29 cellular contexts compared by ENCODE assay signal in genomic region chr17:81128774-81129173, GRCh38. TPM values are rescaled to one million over a fixed set of nuclear protein-coding genes. Genes with fewer than 3 reads are reported as not detected.
A peak's percentile ranks its signal among the peaks of the same experiment; 100 is the strongest.
DNase-seq lines count a peak whose midpoint lies in the region; ATAC-seq lines count a peak whose summit lies in the region.
"Had no signal": no experiment of that assay in that cellular context is flagged by ENCODE, and none has a peak within 500 bp of the region (broad histone marks: within the 10 kb centered on the region; RNA-seq: fewer than 3 reads in every experiment).

No MANE protein-coding gene starts in this region.

- no peaks in the 10 kb centered on the region for H3K27me3 Mint-ChIP-seq in activated CD4-positive, alpha-beta T cell treated with anti-CD3 and anti-CD28 coated beads, Interleukin-2, amount 10 ng/mL, durations not matched to agents 7 days and 5 days
- H3K27me3 Mint-ChIP-seq: effector memory CD8-positive, alpha-beta T cell; natural killer cell treated with Interleukin-12 subunit alpha and Interleukin-12 subunit beta and Interleukin-15 and Interleukin-18, amount 100 ng/mL, for 72 hours had no signal

- ATAC-seq in GM18867 (IDR thresholded peaks at IDR 0.05; ENCODE audit: unreplicated experiment): no peak
- ATAC-seq: activated T-cell treated with anti-CD3 and anti-CD28 coated beads, Interleukin-2, amount 50 U/mL, for 72 hours; effector memory CD8-positive, alpha-beta T cell; mucosa of descending colon; natural killer cell treated with Interleukin-12 subunit alpha and Interleukin-12 subunit beta and Interleukin-15 and Interleukin-18, amount 100 ng/mL, for 72 hours had no signal

- H3K27ac ChIP-seq in cingulate gyrus (ENCODE audit: low read depth, low read length): peak overlapping the region; percentile 100
- H3K27ac ChIP-seq: brain microvascular endothelial cell, parathyroid adenoma had no signal

- no peaks in the 10 kb centered on the region for H3K9me3 Mint-ChIP-seq in activated CD4-positive, alpha-beta T cell treated with anti-CD3 and anti-CD28 coated beads, Interleukin-2, amount 10 ng/mL, durations not matched to agents 7 days and 5 days
- H3K9me3 Mint-ChIP-seq: activated T-cell treated with anti-CD3 and anti-CD28 coated beads, Interleukin-2, amount 50 U/mL, for 72 hours; effector memory CD8-positive, alpha-beta T cell; natural killer cell treated with Interleukin-12 subunit alpha and Interleukin-12 subunit beta and Interleukin-15 and Interleukin-18, amount 100 ng/mL, for 72 hours; WTC11 had no signal

- CTCF ChIA-PET in activated CD4-positive, alpha-beta T cell treated with anti-CD3 and anti-CD28 coated beads, Interleukin-2, amount 10 ng/mL, durations not matched to agents 7 days and 5 days (lab: Charles Lee): interaction anchor here (0.5 kb wide), 1 partner anchor 1147 kb away, joined by 3 read pairs; no protein-coding TSS in a partner anchor

- H3K27ac Mint-ChIP-seq in activated CD4-positive, alpha-beta T cell treated with anti-CD3 and anti-CD28 coated beads, Interleukin-2, amount 10 ng/mL, durations not matched to agents 7 days and 5 days: no peak overlapping the region
- H3K27ac Mint-ChIP-seq: activated T-cell treated with anti-CD3 and anti-CD28 coated beads, Interleukin-2, amount 50 U/mL, for 72 hours; natural killer cell treated with Interleukin-12 subunit alpha and Interleukin-12 subunit beta and Interleukin-15 and Interleukin-18, amount 100 ng/mL, for 72 hours; WTC11 had no signal

- POLR2A ChIA-PET in activated CD4-positive, alpha-beta T cell treated with anti-CD3 and anti-CD28 coated beads, Interleukin-2, amount 10 ng/mL, durations not matched to agents 7 days and 5 days (lab: Charles Lee): no interaction called here

- DNase-seq in COLO829 (ENCODE audit: low spot score) (peak; percentile 50), hippocampal formation (lab: John Stamatoyannopoulos, UW) (peak; percentile 92 to 94), putamen (ENCODE audit: low spot score) (peak; percentile 96), NCI-H774 (lab: John Stamatoyannopoulos, UW) (no peak), HK-2 (ENCODE audit: unreplicated experiment) (no peak)
- no peak for DNase-seq in activated CD4-positive, alpha-beta T cell treated with anti-CD3 and anti-CD28 coated beads, Interleukin-2, amount 10 ng/mL, durations not matched to agents 7 days and 5 days
- DNase-seq: activated CD4-positive, alpha-beta T cell treated with anti-CD3 and anti-CD28 coated beads, Interleukin-2, amount 50 U/mL, for 4 hours; activated naive CD4-positive, alpha-beta T cell treated with Interleukin-2 at 50 U/mL for 16 hours; activated T-cell treated with anti-CD3 and anti-CD28 coated beads, Interleukin-2, amount 50 U/mL, for 72 hours; brain microvascular endothelial cell; COR-L47; DMS79 treated with DMSO at 0.1 percent for 48 hours; effector memory CD8-positive, alpha-beta T cell; esophagus squamous epithelium; GF-D8; islet precursor cell; KBM-7; mucosa of descending colon; NCI-H2029; stimulated activated naive CD4-positive, alpha-beta T cell treated with Interleukin-2 at 50 U/mL for 16 hours had no signal

- H3K4me3 Mint-ChIP-seq in activated CD4-positive, alpha-beta T cell treated with anti-CD3 and anti-CD28 coated beads, Interleukin-2, amount 10 ng/mL, durations not matched to agents 7 days and 5 days: no peak overlapping the region
- H3K4me3 Mint-ChIP-seq: activated T-cell treated with anti-CD3 and anti-CD28 coated beads, Interleukin-2, amount 50 U/mL, for 72 hours; effector memory CD8-positive, alpha-beta T cell; natural killer cell treated with Interleukin-12 subunit alpha and Interleukin-12 subunit beta and Interleukin-15 and Interleukin-18, amount 100 ng/mL, for 72 hours; WTC11 had no signal

- no peaks in the 10 kb centered on the region for H3K36me3 Mint-ChIP-seq in activated CD4-positive, alpha-beta T cell treated with anti-CD3 and anti-CD28 coated beads, Interleukin-2, amount 10 ng/mL, durations not matched to agents 7 days and 5 days (ENCODE audit: low read depth)
- H3K36me3 Mint-ChIP-seq: natural killer cell treated with Interleukin-12 subunit alpha and Interleukin-12 subunit beta and Interleukin-15 and Interleukin-18, amount 100 ng/mL, for 72 hours; WTC11 had no signal

- H3K4me1 Mint-ChIP-seq in activated CD4-positive, alpha-beta T cell treated with anti-CD3 and anti-CD28 coated beads, Interleukin-2, amount 10 ng/mL, durations not matched to agents 7 days and 5 days: no peaks in the 10 kb centered on the region
- H3K4me1 Mint-ChIP-seq: WTC11 had no signal

RNA-seq across cellular contexts. Expression of gene PVALEF, which starts 36.5 kb away (rescaled TPM):
- not detected for total RNA-seq in activated CD4-positive, alpha-beta T cell treated with anti-CD3 and anti-CD28 coated beads, Interleukin-2, amount 10 ng/mL, durations not matched to agents 7 days and 5 days
- total RNA-seq: A673; activated T-cell treated with anti-CD3 and anti-CD28 coated beads, Interleukin-2, amount 50 U/mL, for 72 hours; esophagus squamous epithelium; HT-29; lower leg skin; MCF 10A; mucosa of descending colon; natural killer cell treated with Interleukin-12 subunit alpha and Interleukin-12 subunit beta and Interleukin-15 and Interleukin-18, amount 100 ng/mL, for 72 hours; WTC11 had no signal

RNA-seq across cellular contexts. Expression of gene AATK, which starts 37.2 kb away (rescaled TPM):
- under 1 TPM; 0.25 to 0.31 TPM for total RNA-seq in activated CD4-positive, alpha-beta T cell treated with anti-CD3 and anti-CD28 coated beads, Interleukin-2, amount 10 ng/mL, durations not matched to agents 7 days and 5 days

Comparison
In these comparisons a context has a peak if more than half of its experiments do, and no peak if none do; other contexts are left out.
1. DNase-seq: peak in COLO829 (single experiment), hippocampal formation (2 of 2) and putamen (single experiment); none in NCI-H774 (single experiment), activated CD4-positive, alpha-beta T cell treated with anti-CD3 and anti-CD28 coated beads, Interleukin-2, amount 10 ng/mL, durations not matched to agents 7 days and 5 days (single experiment) and HK-2 (single experiment).